ENCODE assay signal across 2 cellular contexts in the genomic region with DNA sequence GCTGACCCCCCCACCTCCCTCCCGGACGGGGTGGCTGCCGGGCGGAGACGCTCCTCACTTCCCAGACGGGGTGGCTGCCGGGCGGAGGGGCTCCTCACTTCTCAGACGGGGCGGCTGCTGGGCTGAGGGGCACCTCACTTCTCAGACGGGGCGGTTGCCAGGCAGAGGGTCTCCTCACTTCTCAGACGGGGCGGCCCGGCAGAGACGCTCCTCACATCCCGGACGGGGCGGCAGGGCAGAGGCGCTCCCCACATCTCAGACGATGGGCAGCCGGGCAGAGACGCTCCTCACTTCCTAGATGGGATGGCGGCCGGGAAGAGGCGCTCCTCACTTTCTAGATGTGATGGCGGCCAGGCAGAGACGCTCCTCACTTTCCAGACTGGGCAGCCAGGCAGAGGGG. TPM values are rescaled to one million over a fixed set of nuclear protein-coding genes. Genes with fewer than 3 reads are reported as not detected.
"Had no signal": no experiment of that assay in that cellular context is flagged by ENCODE, and none has a peak within 500 bp of the region (broad histone marks: within the 10 kb centered on the region; RNA-seq: fewer than 3 reads in every experiment).

No MANE protein-coding gene starts in this region.

RNA-seq across cellular contexts. Expression of a gene that starts 53.6 kb away (rescaled TPM):
- total RNA-seq: G401, GM12878 had no signal
